Comparison of ENCODE assay signal across 37 cellular contexts in the genomic region with DNA sequence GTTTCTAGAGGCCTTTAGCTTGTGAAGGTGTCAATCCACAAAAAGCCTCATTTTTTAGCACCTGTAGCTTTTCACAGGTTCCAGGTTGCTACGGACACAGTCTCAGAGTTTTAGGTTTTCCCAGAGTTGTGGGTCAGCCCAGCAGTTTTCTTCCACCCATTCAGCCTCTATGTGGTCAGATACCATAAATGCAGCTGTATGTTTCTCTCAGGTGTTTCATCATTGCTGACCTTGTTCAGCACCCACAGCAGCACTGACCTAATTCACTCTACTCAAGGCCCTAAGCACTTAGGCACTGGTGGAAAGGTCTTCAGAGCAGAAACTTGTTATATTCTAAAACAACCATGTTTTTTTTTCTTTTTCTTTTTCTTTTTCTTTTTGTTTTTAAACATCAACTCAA. TPM values are rescaled to one million over a fixed set of nuclear protein-coding genes. Genes with fewer than 3 reads are reported as not detected.
"Had no signal": no experiment of that assay in that cellular context is flagged by ENCODE, and none has a peak within 500 bp of the region (broad histone marks: within the 10 kb centered on the region; RNA-seq: fewer than 3 reads in every experiment).

No MANE protein-coding gene starts in this region.

- ATAC-seq: activated CD4-positive, alpha-beta T cell treated with anti-CD3 and anti-CD28 coated beads for 36 hours; activated CD4-positive, CD25-positive, alpha-beta regulatory T cell treated with anti-CD3 and anti-CD28 coated beads, Interleukin-2, amount 50 U/mL, for 24 hours; activated CD8-positive, alpha-beta memory T cell treated with anti-CD3 and anti-CD28 coated beads, Interleukin-2, amount 10 ng/mL, durations not matched to agents 7 days and 5 days; activated CD8-positive, alpha-beta T cell treated with anti-CD3 and anti-CD28 coated beads, Interleukin-2, amount 10 ng/mL, durations not matched to agents 7 days and 5 days; activated naive CD4-positive, alpha-beta T cell treated with anti-CD3 and anti-CD28 coated beads, Interleukin-2, amount 50 U/mL, for 72 hours; effector memory CD8-positive, alpha-beta T cell; foreskin keratinocyte; gastrocnemius medialis; heart left ventricle; T-helper 17 cell had no signal

- H3K4me3 ChIP-seq: esophagus muscularis mucosa, gastrocnemius medialis, heart left ventricle had no signal

- H3K27ac ChIP-seq: esophagus muscularis mucosa, foreskin keratinocyte, gastrocnemius medialis, heart left ventricle, WERI-Rb-1 had no signal

- H3K36me3 ChIP-seq: esophagus muscularis mucosa, gastrocnemius medialis, heart left ventricle, WERI-Rb-1 had no signal

- H3K9me3 ChIP-seq: esophagus muscularis mucosa, gastrocnemius medialis had no signal

- H3K27me3 ChIP-seq: gastrocnemius medialis had no signal

- DNase-seq: activated B cell treated with CpG ODN at 0.5 μM for 24 hours; activated CD4-positive, alpha-beta memory T cell treated with anti-CD3 and anti-CD28 coated beads for 36 hours; activated CD4-positive, alpha-beta T cell treated with anti-CD3 and anti-CD28 coated beads for 36 hours; activated CD4-positive, alpha-beta T cell treated with anti-CD3 and anti-CD28 coated beads, Interleukin-2, amount 10 ng/mL, durations not matched to agents 24 days and 14 days; activated CD8-positive, alpha-beta memory T cell treated with anti-CD3 and anti-CD28 coated beads, Interleukin-2, amount 10 ng/mL, durations not matched to agents 7 days and 5 days; activated CD8-positive, alpha-beta memory T cell treated with anti-CD3 and anti-CD28 coated beads, Interleukin-2, amount 50 U/mL, for 4 hours; activated CD8-positive, alpha-beta T cell treated with anti-CD3 and anti-CD28 coated beads, Interleukin-2, amount 10 ng/mL, durations not matched to agents 7 days and 5 days; activated gamma-delta T cell; activated naive CD4-positive, alpha-beta T cell; activated naive CD4-positive, alpha-beta T cell treated with anti-CD3 and anti-CD28 coated beads, Interleukin-2, amount 10 ng/mL, durations not matched to agents 7 days and 5 days; activated naive CD8-positive, alpha-beta T cell treated with anti-CD3 and anti-CD28 coated beads, Interleukin-2, amount 10 ng/mL, durations not matched to agents 7 days and 5 days; activated T-cell treated with anti-CD3 and anti-CD28 coated beads, Interleukin-2, amount 50 U/mL, for 1 hour; activated T-cell treated with anti-CD3 and anti-CD28 coated beads, Interleukin-2, amount 50 U/mL, for 48 hours; amniotic stem cell; anterior cingulate cortex; caudate nucleus; cortex of kidney; dermis blood vessel endothelial cell; effector CD4-positive, alpha-beta T cell; effector memory CD8-positive, alpha-beta T cell; erythroblast; foreskin keratinocyte; gastrocnemius medialis; glutamatergic neuron; heart left ventricle; T-helper 1 cell; T-helper 17 cell; T1000; WERI-Rb-1 had no signal

- H3K4me1 ChIP-seq: esophagus muscularis mucosa, foreskin keratinocyte, gastrocnemius medialis, heart left ventricle had no signal

RNA-seq across cellular contexts. Expression of a gene that starts 15.0 kb away (rescaled TPM):
- total RNA-seq: activated B cell treated with CpG ODN at 0.5 μM for 24 hours; activated CD4-positive, alpha-beta memory T cell treated with anti-CD3 and anti-CD28 coated beads for 36 hours; activated CD4-positive, alpha-beta T cell treated with anti-CD3 and anti-CD28 coated beads for 36 hours; activated CD4-positive, alpha-beta T cell treated with anti-CD3 and anti-CD28 coated beads, Interleukin-2, amount 10 ng/mL, durations not matched to agents 24 days and 14 days; activated CD8-positive, alpha-beta memory T cell treated with anti-CD3 and anti-CD28 coated beads for 36 hours; activated CD8-positive, alpha-beta memory T cell treated with anti-CD3 and anti-CD28 coated beads, Interleukin-2, amount 10 ng/mL, durations not matched to agents 7 days and 5 days; activated CD8-positive, alpha-beta T cell treated with anti-CD3 and anti-CD28 coated beads, Interleukin-2, amount 10 ng/mL, durations not matched to agents 7 days and 5 days; activated naive CD4-positive, alpha-beta T cell treated with anti-CD3 and anti-CD28 coated beads, Interleukin-2, amount 50 U/mL, for 72 hours; activated naive CD8-positive, alpha-beta T cell treated with anti-CD3 and anti-CD28 coated beads, Interleukin-2, amount 10 ng/mL, durations not matched to agents 7 days and 5 days; activated T-helper 1 cell treated with anti-CD3 and anti-CD28 coated beads, Interleukin-12 subunit alpha, Interleukin-12 subunit beta, Interleukin-2, Interleukin-4 antibody, amounts not matched to agents 30 ng/mL and 10 ng/mL and 1 ng/mL, durations not matched to agents 14 hours and 24 hours and 36 hours; activated T-helper 2 cell treated with anti-CD3 and anti-CD28 coated beads, Interferon-gamma antibody, Interleukin-2, Interleukin-4, amounts not matched to agents 10 μg/mL and 5 μg/mL and 100 μg/mL, durations not matched to agents 14 hours and 24 hours and 36 hours; astrocyte; chondrocyte; dermis blood vessel endothelial cell; esophagus muscularis mucosa; foreskin keratinocyte; gastrocnemius medialis; heart left ventricle; T-helper 17 cell had no signal
- polyA plus RNA-seq: foreskin keratinocyte, heart left ventricle had no signal

RNA-seq across cellular contexts. Expression of a gene that starts 48.7 kb away (rescaled TPM):
- total RNA-seq: activated B cell treated with CpG ODN at 0.5 μM for 24 hours; activated CD8-positive, alpha-beta memory T cell treated with anti-CD3 and anti-CD28 coated beads for 36 hours; activated CD8-positive, alpha-beta T cell treated with anti-CD3 and anti-CD28 coated beads, Interleukin-2, amount 10 ng/mL, durations not matched to agents 7 days and 5 days; activated naive CD4-positive, alpha-beta T cell treated with anti-CD3 and anti-CD28 coated beads, Interleukin-2, amount 50 U/mL, for 72 hours; activated naive CD8-positive, alpha-beta T cell treated with anti-CD3 and anti-CD28 coated beads, Interleukin-2, amount 10 ng/mL, durations not matched to agents 7 days and 5 days; T-helper 17 cell had no signal
